In the genomic region with DNA sequence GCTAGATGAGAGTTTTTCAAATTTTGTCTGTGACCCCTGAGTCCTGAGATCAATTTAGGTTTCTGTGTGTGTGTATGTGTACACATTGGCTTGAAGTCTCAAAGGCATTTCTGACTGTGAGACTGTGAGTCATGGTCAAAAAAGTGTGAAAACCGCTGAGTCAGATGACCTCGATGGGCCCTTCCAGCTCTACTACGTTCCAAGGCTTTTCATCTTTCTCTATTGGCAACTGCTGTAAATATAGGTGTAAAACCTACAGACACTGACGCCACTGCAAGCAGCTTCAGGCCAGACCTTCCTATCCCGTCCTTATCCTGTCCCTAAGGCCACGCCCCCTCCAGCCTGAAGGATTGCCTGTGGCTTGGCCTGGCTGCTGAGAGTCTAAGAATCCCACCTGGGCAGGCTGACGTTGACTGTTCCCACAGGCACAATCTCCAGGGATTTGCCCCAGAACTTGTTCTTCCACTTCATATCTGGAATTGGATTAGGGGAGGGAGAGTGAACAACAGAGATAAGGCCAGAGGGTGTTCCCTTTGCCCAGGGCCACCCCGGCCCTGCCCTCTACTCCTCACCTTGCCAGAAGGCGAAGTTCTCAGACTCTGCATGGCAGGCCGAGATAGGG, we compare ENCODE assay signal across 8 cellular contexts. TPM values are rescaled to one million over a fixed set of nuclear protein-coding genes. Genes with fewer than 3 reads are reported as not detected.
DNase-seq lines count a peak whose midpoint lies in the region; ATAC-seq and TF ChIP-seq lines count a peak whose summit lies in the region.

No MANE protein-coding gene starts in this region.

- H3K27ac Mint-ChIP-seq in activated CD8-positive, alpha-beta memory T cell treated with anti-CD3 and anti-CD28 coated beads, Interleukin-2, amount 10 ng/mL, durations not matched to agents 7 days and 5 days: peak overlapping the region; percentile 37

- H3K27ac ChIP-seq in RWPE1 (peak overlapping the region; percentile 83), esophagus squamous epithelium (peak overlapping the region; percentile 36 to 81 (median 67)), gastrocnemius medialis (peak overlapping the region in 3 of 4 donors; percentile 27 to 86 (median 80))

- WGBS in esophagus squamous epithelium, 2 donors: 38 to 59% methylated on average over 5 to 10 of the region's 10 CpGs

- POLR2A ChIA-PET in RWPE1 (lab: Yijun Ruan, JAX; ENCODE audit: low non-redundant PET): interaction anchor here (0.5 kb wide), 1 partner anchor 53 kb away, joined by 3 read pairs; no protein-coding TSS in a partner anchor

- ATAC-seq in activated CD8-positive, alpha-beta memory T cell treated with anti-CD3 and anti-CD28 coated beads, Interleukin-2, amount 10 ng/mL, durations not matched to agents 7 days and 5 days: peak; percentile 78
- peak; percentile 31 to 69 for ATAC-seq in gastrocnemius medialis
- no peak for ATAC-seq in GM18907 (IDR thresholded peaks at IDR 0.05; ENCODE audit: unreplicated experiment)
- ATAC-seq in GM21360 (IDR thresholded peaks at IDR 0.05; ENCODE audit: unreplicated experiment): no peak

- in situ Hi-C loops in gastrocnemius medialis (cut with MboI; ENCODE audit: low sequenced_read_pairs in 4 of 4): no loop called here

- H3K4me1 ChIP-seq in esophagus squamous epithelium (peaks cover 0 to 28% (median 17%) of the 10 kb centered on the region in 3 donors), gastrocnemius medialis (peaks cover 0 to 39% of the 10 kb centered on the region in 2 donors)

- H3K4me3 Mint-ChIP-seq in activated CD8-positive, alpha-beta memory T cell treated with anti-CD3 and anti-CD28 coated beads, Interleukin-2, amount 10 ng/mL, durations not matched to agents 7 days and 5 days: no peak overlapping the region

- H3K27me3 Mint-ChIP-seq in activated CD8-positive, alpha-beta memory T cell treated with anti-CD3 and anti-CD28 coated beads, Interleukin-2, amount 10 ng/mL, durations not matched to agents 7 days and 5 days: no peaks in the 10 kb centered on the region

- intact Hi-C loops in esophagus squamous epithelium (cut with DNase I) (no loop called here), gastrocnemius medialis (cut with DNase I; ENCODE audit: low total_unique reads) (no loop called here)

- TF ChIP-seq POLR2A in esophagus squamous epithelium (IDR thresholded peaks at IDR 0.05): no peak
- no peak for TF ChIP-seq POLR2A in gastrocnemius medialis (IDR thresholded peaks at IDR 0.05)

- H3K4me1 Mint-ChIP-seq in activated CD8-positive, alpha-beta memory T cell treated with anti-CD3 and anti-CD28 coated beads, Interleukin-2, amount 10 ng/mL, durations not matched to agents 7 days and 5 days: peaks cover 14% of the 10 kb centered on the region

- H3K27me3 ChIP-seq in esophagus squamous epithelium (no peaks in the 10 kb centered on the region), gastrocnemius medialis (no peaks in the 10 kb centered on the region)

- peak; percentile 63 for DNase-seq in activated CD8-positive, alpha-beta memory T cell treated with anti-CD3 and anti-CD28 coated beads, Interleukin-2, amount 10 ng/mL, durations not matched to agents 7 days and 5 days
- no peak for DNase-seq in activated CD8-positive, alpha-beta memory T cell treated with anti-CD3 and anti-CD28 coated beads for 24 hours
- DNase-seq in RWPE1 (ENCODE audit: low spot score): peak; percentile 83
- no peak for DNase-seq in esophagus squamous epithelium (lab: John Stamatoyannopoulos, UW)
- no peak for DNase-seq in gastrocnemius medialis
- DNase-seq in NCI-H1436 treated with DMSO at 0.1 percent for 48 hours (lab: John Stamatoyannopoulos, UW): no peak

- TF ChIP-seq CTCF in RWPE1 (conservative IDR thresholded peaks at IDR 0.05; ENCODE audit: low read depth) (no peak), esophagus squamous epithelium (IDR thresholded peaks at IDR 0.05) (no peak), gastrocnemius medialis (IDR thresholded peaks at IDR 0.05 in 4 of 5, conservative IDR thresholded peaks at IDR 0.05 in 1 of 5) (no peak)

- H3K36me3 ChIP-seq in esophagus squamous epithelium (peaks cover 0 to 81% (median 24%) of the 10 kb centered on the region in 3 donors), gastrocnemius medialis (peaks cover 0 to 35% of the 10 kb centered on the region in 2 donors)

- H3K9me3 ChIP-seq in esophagus squamous epithelium (no peaks in the 10 kb centered on the region), gastrocnemius medialis (no peaks in the 10 kb centered on the region)

- CTCF ChIA-PET in activated CD8-positive, alpha-beta memory T cell treated with anti-CD3 and anti-CD28 coated beads, Interleukin-2, amount 10 ng/mL, durations not matched to agents 7 days and 5 days (lab: Charles Lee): interaction anchor here (1.5 to 1.6 kb wide), 2 partner anchors 12 kb away, joined by 5 read pairs; partner anchors contain the start of gene OSBPL7
- CTCF ChIA-PET in RWPE1 (lab: Yijun Ruan, JAX): interaction anchor here (0.7 kb wide), 1 partner anchor 31 kb away, joined by 7 read pairs; the partner anchor contains the start of gene SCRN2

- H3K4me3 ChIP-seq in esophagus squamous epithelium (no peak overlapping the region), gastrocnemius medialis (no peak overlapping the region)

- peaks cover 11% of the 10 kb centered on the region for H3K36me3 Mint-ChIP-seq in activated CD8-positive, alpha-beta memory T cell treated with anti-CD3 and anti-CD28 coated beads, Interleukin-2, amount 10 ng/mL, durations not matched to agents 7 days and 5 days

- no peaks in the 10 kb centered on the region for H3K9me3 Mint-ChIP-seq in activated CD8-positive, alpha-beta memory T cell treated with anti-CD3 and anti-CD28 coated beads, Interleukin-2, amount 10 ng/mL, durations not matched to agents 7 days and 5 days (ENCODE audit: low read depth)

RNA-seq across cellular contexts. Expression of gene OSBPL7, which starts 11.3 kb away (rescaled TPM):
- 10 to 100 TPM; 30.3 to 47.8 TPM for total RNA-seq in activated CD8-positive, alpha-beta memory T cell treated with anti-CD3 and anti-CD28 coated beads, Interleukin-2, amount 10 ng/mL, durations not matched to agents 7 days and 5 days
- total RNA-seq in esophagus squamous epithelium (1 to 10 TPM; 1.1 to 4.6 (median 1.6) TPM), gastrocnemius medialis (1 to 10 TPM in 3 of 4 donors, under 1 TPM in 1; 0.89 to 4.6 (median 1.6) TPM)

RNA-seq across cellular contexts. Expression of gene MRPL10, which starts 21.0 kb away (rescaled TPM):
- 10 to 100 TPM; 54.4 to 64.9 TPM for total RNA-seq in activated CD8-positive, alpha-beta memory T cell treated with anti-CD3 and anti-CD28 coated beads, Interleukin-2, amount 10 ng/mL, durations not matched to agents 7 days and 5 days
- 10 to 100 TPM; 23.2 to 36.6 (median 30.0) TPM for total RNA-seq in esophagus squamous epithelium
- total RNA-seq in gastrocnemius medialis: 10 to 100 TPM; 38.6 to 76.5 (median 49.6) TPM

RNA-seq across cellular contexts. Expression of gene LRRC46, which starts 21.2 kb away (rescaled TPM):
- total RNA-seq in activated CD8-positive, alpha-beta memory T cell treated with anti-CD3 and anti-CD28 coated beads, Interleukin-2, amount 10 ng/mL, durations not matched to agents 7 days and 5 days: under 1 TPM; 0.14 to 0.44 TPM
- total RNA-seq in esophagus squamous epithelium (under 1 TPM in 1 of 4 donors, not detected in 3; 0.18 TPM), gastrocnemius medialis (under 1 TPM in 1 of 4 donors, not detected in 3; 0.20 TPM)

RNA-seq across cellular contexts. Expression of gene SCRN2, which starts 30.8 kb away (rescaled TPM):
- total RNA-seq in activated CD8-positive, alpha-beta memory T cell treated with anti-CD3 and anti-CD28 coated beads, Interleukin-2, amount 10 ng/mL, durations not matched to agents 7 days and 5 days: 10 to 100 TPM; 28.1 to 33.8 TPM
- total RNA-seq in esophagus squamous epithelium (10 to 100 TPM; 13.9 to 24.8 (median 17.8) TPM), gastrocnemius medialis (10 to 100 TPM; 11.0 to 22.3 (median 16.8) TPM)

RNA-seq across cellular contexts. Expression of gene SP6, which starts 40.7 kb away (rescaled TPM):
- total RNA-seq in activated CD8-positive, alpha-beta memory T cell treated with anti-CD3 and anti-CD28 coated beads, Interleukin-2, amount 10 ng/mL, durations not matched to agents 7 days and 5 days: under 1 TPM in 1 of 2 experiments, not detected in 1; 0.12 TPM
- total RNA-seq in esophagus squamous epithelium (1 to 10 TPM; 1.1 to 6.4 (median 3.8) TPM), gastrocnemius medialis (under 1 TPM in 1 of 4 donors, not detected in 3; 0.16 TPM)

Comparison
In these comparisons a context has a peak if more than half of its experiments do, and no peak if none do; other contexts are left out.
1. DNase-seq: peak in activated CD8-positive, alpha-beta memory T cell treated with anti-CD3 and anti-CD28 coated beads, Interleukin-2, amount 10 ng/mL, durations not matched to agents 7 days and 5 days (single experiment) and RWPE1 (single experiment); none in activated CD8-positive, alpha-beta memory T cell treated with anti-CD3 and anti-CD28 coated beads for 24 hours (single experiment), esophagus squamous epithelium (single experiment), gastrocnemius medialis (0 of 2) and NCI-H1436 treated with DMSO at 0.1 percent for 48 hours (single experiment).
2. ATAC-seq: peak in activated CD8-positive, alpha-beta memory T cell treated with anti-CD3 and anti-CD28 coated beads, Interleukin-2, amount 10 ng/mL, durations not matched to agents 7 days and 5 days (single experiment) and gastrocnemius medialis (2 of 2); none in GM18907 (single experiment) and GM21360 (single experiment).
3. RNA of gene OSBPL7, which starts 11.3 kb away (total RNA-seq): 30.3 to 47.8 TPM in activated CD8-positive, alpha-beta memory T cell treated with anti-CD3 and anti-CD28 coated beads, Interleukin-2, amount 10 ng/mL, durations not matched to agents 7 days and 5 days; 0.89 to 4.6 TPM in gastrocnemius medialis and 1.1 to 4.6 TPM in esophagus squamous epithelium; every median in the first group is over 4 times any median in the second.
4. Peak in every context shown above with its lines, with median percentiles within 50 percentile points of each other: H3K27ac ChIP-seq.